ENCODE assay signal across 9 cellular contexts in the genomic region with DNA sequence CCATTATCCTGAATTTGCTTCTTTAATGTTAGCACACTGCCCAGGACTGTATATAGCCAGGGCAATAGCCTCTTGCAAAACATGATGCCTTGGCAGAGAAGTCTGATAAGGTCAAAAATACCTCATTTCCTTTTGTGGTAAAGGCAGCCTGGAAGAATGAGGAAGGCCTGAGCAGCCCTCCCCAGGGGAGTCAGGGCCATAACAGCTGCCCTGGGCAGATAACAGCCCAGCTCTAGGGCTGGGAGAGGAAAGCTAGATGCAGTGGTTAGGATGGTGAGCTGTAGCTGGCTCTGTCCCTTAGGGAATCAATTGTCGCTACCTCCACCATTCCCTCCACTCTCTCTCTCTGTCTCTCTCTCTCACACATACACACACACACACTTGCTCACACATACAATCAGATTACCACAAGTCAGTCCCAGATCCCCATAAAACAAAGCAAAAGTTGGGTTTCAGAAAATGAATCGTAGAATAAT. TPM values are rescaled to one million over a fixed set of nuclear protein-coding genes. Genes with fewer than 3 reads are reported as not detected.
DNase-seq lines count a peak whose midpoint lies in the region; ATAC-seq, FAIRE-seq and TF ChIP-seq lines count a peak whose summit lies in the region.
"Had no signal": no experiment of that assay in that cellular context is flagged by ENCODE, and none has a peak within 500 bp of the region (broad histone marks: within the 10 kb centered on the region; RNA-seq: fewer than 3 reads in every experiment).

No MANE protein-coding gene starts in this region.

- peak; percentile 98 for TF ChIP-seq EP300 in K562 (IDR thresholded peaks at IDR 0.05; ENCODE audit: low read length)

- no peaks in the 10 kb centered on the region for H4K20me1 ChIP-seq in K562 (replicated peaks; ENCODE audit: control insufficient read depth, insufficient read depth, low read length)

- no peak overlapping the region for H3K27ac Mint-ChIP-seq in activated CD4-positive, alpha-beta T cell treated with anti-CD3 and anti-CD28 coated beads, Interleukin-2, amount 10 ng/mL, durations not matched to agents 7 days and 5 days
- H3K27ac Mint-ChIP-seq in MCF 10A (ENCODE audit: low read depth, unreplicated experiment) = no peak overlapping the region
- H3K27ac Mint-ChIP-seq: IgD-negative memory B cell had no signal

- H3K9me3 ChIP-seq in MG63 = no peaks in the 10 kb centered on the region
- no peaks in the 10 kb centered on the region; the same call in 1 of the 2 replicates for H3K9me3 ChIP-seq in K562 (replicated peaks; ENCODE audit: control insufficient read depth, insufficient read depth, low read depth, low read length)

- peaks cover 2% of the 10 kb centered on the region for H3K36me3 Mint-ChIP-seq in activated CD4-positive, alpha-beta T cell treated with anti-CD3 and anti-CD28 coated beads, Interleukin-2, amount 10 ng/mL, durations not matched to agents 7 days and 5 days (ENCODE audit: low read depth)
- no peaks in the 10 kb centered on the region for H3K36me3 Mint-ChIP-seq in MCF 10A (ENCODE audit: insufficient read depth, unreplicated experiment)
- H3K36me3 Mint-ChIP-seq: IgD-negative memory B cell had no signal

- H3K9ac ChIP-seq in K562 (ENCODE audit: insufficient read depth in 1 of 2, low read depth in 2 of 2, low read length in 2 of 2) = peak overlapping the region in 1 of 2 experiments; percentile 58; a peak in 2 of 4 replicates

- intact Hi-C loops in K562 (cut with micrococcal nuclease) (loop anchor here (2.0 to 5.0 kb wide), 2 partner anchors 31 to 62 kb away; no protein-coding TSS in a partner anchor), MCF 10A (cut with micrococcal nuclease) (no loop called here)

- H3K4me1 Mint-ChIP-seq in activated CD4-positive, alpha-beta T cell treated with anti-CD3 and anti-CD28 coated beads, Interleukin-2, amount 10 ng/mL, durations not matched to agents 7 days and 5 days = peaks cover 14% of the 10 kb centered on the region
- H3K4me1 Mint-ChIP-seq in MCF 10A (ENCODE audit: insufficient read depth, unreplicated experiment) = no peaks in the 10 kb centered on the region

- 11% methylated on average over 1 of the region's 2 CpGs for WGBS in K562 (ENCODE audit: insufficient coverage, low coverage, missing lambda C conversion rate)

- H3K4me1 ChIP-seq in K562 (replicated peaks in 1 of 2; ENCODE audit: control insufficient read depth in 2 of 2, insufficient read depth in 2 of 2, low read length in 2 of 2) = peaks cover 0 to 18% of the 10 kb centered on the region in 2 experiments; a peak in 3 of 5 replicates

- H3K36me3 ChIP-seq in MG63 (no peaks in the 10 kb centered on the region), K562 (ENCODE audit: control insufficient read depth, insufficient read depth, low read length) (no peaks in the 10 kb centered on the region)

- TF ChIP-seq CTCF in K562 (IDR thresholded peaks at IDR 0.05 in 2 of 3, conservative IDR thresholded peaks at IDR 0.05 in 1 of 3; ENCODE audit: insufficient read depth in 2 of 3, low read depth in 1 of 3, low read length in 3 of 3) (no peak), MCF 10A (IDR thresholded peaks at IDR 0.05; ENCODE audit: unreplicated experiment) (no peak)

- peak; percentile 94 for DNase-seq in CMK (ENCODE audit: low read depth)
- DNase-seq in MG63 = peak; percentile 29
- peak; percentile 89 to 94 (median 90) for DNase-seq in K562 (ENCODE audit: extremely low read depth in 1 of 4, low spot score in 3 of 4)
- DNase-seq in myocyte (ENCODE audit: low read depth) = peak; percentile 78
- DNase-seq in NCI-H146 treated with DMSO at 0.1 percent for 48 hours (lab: John Stamatoyannopoulos, UW; ENCODE audit: unreplicated experiment) = no peak
- no peak for DNase-seq in activated CD4-positive, alpha-beta T cell treated with anti-CD3 and anti-CD28 coated beads, Interleukin-2, amount 10 ng/mL, durations not matched to agents 7 days and 5 days
- no peak for DNase-seq in MCF 10A (ENCODE audit: unreplicated experiment)

- H3K27me3 ChIP-seq in MG63 (no peaks in the 10 kb centered on the region), K562 (ENCODE audit: control insufficient read depth in 2 of 2, insufficient read depth in 2 of 2, low read length in 2 of 2) (no peaks in the 10 kb centered on the region)

- peak overlapping the region; percentile 87 for H3K27ac ChIP-seq in K562 (ENCODE audit: extremely low read depth, low read depth, low read length)

- no peak; a peak in 4 of 4 replicates for TF ChIP-seq RAD21 in K562 (CRISPR knock-in tag; conservative IDR thresholded peaks at IDR 0.05 in 1 of 2, IDR thresholded peaks at IDR 0.05 in 1 of 2)

- CTCF ChIA-PET in K562 (lab: Yijun Ruan, JAX; ENCODE audit: low intra/inter-chr PET ratio) (no interaction called here), MCF 10A (lab: Yijun Ruan, JAX) (interaction anchor here (1.0 kb wide), 1 partner anchor 355 kb away, joined by 3 read pairs; no protein-coding TSS in a partner anchor)
- CTCF ChIA-PET in activated CD4-positive, alpha-beta T cell treated with anti-CD3 and anti-CD28 coated beads, Interleukin-2, amount 10 ng/mL, durations not matched to agents 7 days and 5 days (lab: Charles Lee) = no interaction called here

- H3K4me3 ChIP-seq in MG63 (no peak overlapping the region), K562 (no peak overlapping the region; the same call in 1 of the 2 replicates)

- POLR2A ChIA-PET in K562 (lab: Yijun Ruan, JAX) (interaction anchor here (0.7 kb wide), 1 partner anchor 11 kb away, joined by 3 read pairs; no protein-coding TSS in a partner anchor), MCF 10A (lab: Yijun Ruan, JAX) (no interaction called here)
- POLR2A ChIA-PET in activated CD4-positive, alpha-beta T cell treated with anti-CD3 and anti-CD28 coated beads, Interleukin-2, amount 10 ng/mL, durations not matched to agents 7 days and 5 days (lab: Charles Lee) = no interaction called here

- H3K27me3 Mint-ChIP-seq in activated CD4-positive, alpha-beta T cell treated with anti-CD3 and anti-CD28 coated beads, Interleukin-2, amount 10 ng/mL, durations not matched to agents 7 days and 5 days = no peaks in the 10 kb centered on the region
- peaks cover 52% of the 10 kb centered on the region for H3K27me3 Mint-ChIP-seq in MCF 10A (ENCODE audit: insufficient read depth, unreplicated experiment)
- H3K27me3 Mint-ChIP-seq: IgD-negative memory B cell had no signal

- in situ Hi-C loops in K562 (cut with MboI) = no loop called here

- FAIRE-seq in K562 (lab: Jason Lieb, UNC) = peak; percentile 99

- ATAC-seq in K562 (peak; percentile 100), GM21381 (IDR thresholded peaks at IDR 0.05; ENCODE audit: unreplicated experiment) (no peak)

- H2AFZ ChIP-seq in K562 (ENCODE audit: low read depth, low read length) = peak overlapping the region; percentile 44

- H3K79me2 ChIP-seq in K562 (ENCODE audit: control insufficient read depth, insufficient read depth, low read length) = no peaks in the 10 kb centered on the region

- H3K4me3 Mint-ChIP-seq in activated CD4-positive, alpha-beta T cell treated with anti-CD3 and anti-CD28 coated beads, Interleukin-2, amount 10 ng/mL, durations not matched to agents 7 days and 5 days = no peak overlapping the region
- no peak overlapping the region for H3K4me3 Mint-ChIP-seq in MCF 10A (ENCODE audit: unreplicated experiment)

- TF ChIP-seq POLR2A in K562 (conservative IDR thresholded peaks at IDR 0.05) = peak; percentile 51; the same call in 1 of the 2 replicates

- H3K9me1 ChIP-seq in K562 (ENCODE audit: control insufficient read depth, insufficient read depth, low read length) = no peaks in the 10 kb centered on the region

- no peaks in the 10 kb centered on the region for H3K9me3 Mint-ChIP-seq in activated CD4-positive, alpha-beta T cell treated with anti-CD3 and anti-CD28 coated beads, Interleukin-2, amount 10 ng/mL, durations not matched to agents 7 days and 5 days
- no peaks in the 10 kb centered on the region for H3K9me3 Mint-ChIP-seq in MCF 10A (ENCODE audit: unreplicated experiment)
- H3K9me3 Mint-ChIP-seq: IgD-negative memory B cell had no signal

- peak overlapping the region; percentile 44 for H3K4me2 ChIP-seq in K562 (ENCODE audit: insufficient read depth, low read length)

- no TSS peak for BruUV-seq in K562 (replicated peaks; lab: Mats Ljungman, UMichigan)
- no TSS peak for BruUV-seq in MCF 10A (replicated peaks; lab: Mats Ljungman, UMichigan)

TF ChIP-seq in K562, 482 proteins besides CTCF, POLR2A, EP300 and RAD21 (continues in another document):
- TF ChIP-seq ZKSCAN1 (IDR thresholded peaks at IDR 0.05; ENCODE audit: low read depth, low read length) (peak; percentile 76), STAT5A (IDR thresholded peaks at IDR 0.05; ENCODE audit: borderline replicate concordance, low read length) (peak; percentile 86), NR2C2 (CRISPR knock-in tag; IDR thresholded peaks at IDR 0.05) (no peak), NR2C2 (tag; IDR thresholded peaks at IDR 0.05) (peak; percentile 56; the same call in 1 of the 2 replicates), MTA2 (IDR thresholded peaks at IDR 0.05; ENCODE audit: low read depth) (peak; percentile 94), ZNF589 (CRISPR knock-in tag; IDR thresholded peaks at IDR 0.05; ENCODE audit: low read depth) (peak; percentile 90), SMARCE1 (IDR thresholded peaks at IDR 0.05) (peak; percentile 99), HDAC3 (IDR thresholded peaks at IDR 0.05; ENCODE audit: borderline replicate concordance, partially characterized antibody) (peak; percentile 90)

RNA-seq across cellular contexts. Expression of a gene that starts 29.2 kb away (rescaled TPM):
- 0.07 and 0.43 TPM in 2 replicates for total RNA-seq in MG63 (2014; rRNA removed; shearing (Covaris generic); ENCODE audit: low replicate concordance)
- total RNA-seq in K562 (2011; cell fraction: chromatin; rRNA removed; ENCODE audit: low replicate concordance) = 2.8 and 3.7 TPM in 2 replicates
- 1.7 and 2.0 TPM in 2 replicates for total RNA-seq in K562 (2011; cell fraction: nucleolus; rRNA removed)
- 1.1 and 1.2 TPM in 2 replicates for total RNA-seq in K562 (2011; cell fraction: nucleoplasm; rRNA removed)
- total RNA-seq in K562 (2014; rRNA removed) (1.0 and 1.3 TPM in 2 replicates), K562 (2014; rRNA removed; fragmentation: Illumina TruSeq; extraction: Trizol) (3.0 and 3.1 TPM in 2 replicates), K562 (2015; rRNA removed; fragmentation: Illumina TruSeq; extraction: Trizol) (3.9 and 4.1 TPM in 2 replicates), K562 (2021) (2.0 and 2.6 TPM in 2 replicates), myocyte (0.21 and 0.47 TPM in 2 replicates), MCF 10A (2022) (not detected in 2 replicates)
- polyA plus RNA-seq in K562 (2011; rRNA removed) (8.1 and 10.4 TPM in 2 replicates), K562 (2014; fragmentation: Illumina TruSeq; extraction: Trizol) (2.6 and 3.1 TPM in 2 replicates), K562 (2014; fragmentation: Nextera tagmentation; extraction: Ambion mirVana) (1 to 10 TPM; 2.4 to 3.0 TPM), K562 (2014; rRNA removed) (1.7 TPM in 2 replicates)
- polyA plus RNA-seq in K562 (2011; cell fraction: cytosol; rRNA removed) = 1.0 and 4.2 TPM in 2 replicates
- 4.8 and 12.6 TPM in 2 replicates for polyA plus RNA-seq in K562 (2011; cell fraction: nucleus; rRNA removed)
- 3.1 and 3.2 TPM in 2 replicates for polyA plus RNA-seq in K562 (2012)
- 5.8 and 11.0 TPM in 2 replicates for polyA minus RNA-seq in K562 (2011; rRNA and poly(A)+ RNA removed)
- 1.5 and 2.2 TPM in 2 replicates for polyA minus RNA-seq in K562 (2011; cell fraction: cytosol; rRNA and poly(A)+ RNA removed)
- polyA minus RNA-seq in K562 (2011; cell fraction: nucleus; rRNA and poly(A)+ RNA removed) = 3.6 and 11.2 TPM in 2 replicates
- polyA plus RNA-seq in myocyte (2012) = not detected
- total RNA-seq in activated CD4-positive, alpha-beta T cell treated with anti-CD3 and anti-CD28 coated beads, Interleukin-2, amount 10 ng/mL, durations not matched to agents 7 days and 5 days = 1 to 10 TPM; 2.2 to 2.3 TPM
- polyA plus RNA-seq: IgD-negative memory B cell had no signal

Comparison
In these comparisons a context has a peak if more than half of its experiments do, and no peak if none do; other contexts are left out.
1. DNase-seq: peak in CMK (single experiment), MG63 (single experiment), K562 (4 of 4) and myocyte (single experiment); none in NCI-H146 treated with DMSO at 0.1 percent for 48 hours (single experiment), activated CD4-positive, alpha-beta T cell treated with anti-CD3 and anti-CD28 coated beads, Interleukin-2, amount 10 ng/mL, durations not matched to agents 7 days and 5 days (single experiment) and MCF 10A (single experiment).